ENCODE assay signal across 15 cellular contexts in the genomic region with DNA sequence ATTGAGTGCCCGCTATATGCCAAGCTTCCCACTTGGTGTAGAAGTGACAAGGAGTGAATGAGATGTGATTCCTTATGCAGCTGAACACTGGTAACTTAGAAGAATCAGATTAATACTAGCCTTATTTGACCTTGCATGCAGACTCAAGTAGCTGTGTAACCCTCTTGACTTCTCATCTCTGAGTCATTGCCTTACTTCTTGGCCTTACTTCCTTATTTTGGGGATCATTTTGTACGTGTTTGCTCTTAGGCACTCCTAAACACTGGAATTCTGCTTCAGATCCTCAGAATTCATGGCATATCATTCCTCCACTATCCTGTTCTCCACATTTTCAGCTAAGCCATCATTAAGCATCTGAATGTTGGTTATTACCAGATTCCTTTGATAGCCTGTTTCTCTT.
DNase-seq lines count a peak whose midpoint lies in the region; ATAC-seq and TF ChIP-seq lines count a peak whose summit lies in the region.
"Had no signal": no experiment of that assay in that cellular context is flagged by ENCODE, and none has a peak within 500 bp of the region (broad histone marks: within the 10 kb centered on the region; RNA-seq: fewer than 3 reads in every experiment).

No MANE protein-coding gene starts in this region.

- peaks cover 5% of the 10 kb centered on the region; the same call in 1 of the 2 replicates for H3K4me1 ChIP-seq in Panc1 (ENCODE audit: control insufficient read depth, insufficient read depth, low read length)
- peaks cover 4% of the 10 kb centered on the region for H3K4me1 ChIP-seq in fibroblast of lung (ENCODE audit: control insufficient read depth, extremely low read depth, insufficient read depth, low read length)
- H3K4me1 ChIP-seq in suprapubic skin: no peaks in the 10 kb centered on the region
- H3K4me1 ChIP-seq: adrenal gland, right atrium auricular region had no signal

- H3K36me3 ChIP-seq in Panc1 (ENCODE audit: control insufficient read depth, insufficient read depth, low read length): no peaks in the 10 kb centered on the region
- H3K36me3 ChIP-seq in fibroblast of lung (ENCODE audit: control insufficient read depth, insufficient read depth, low read length): no peaks in the 10 kb centered on the region
- H3K36me3 ChIP-seq in suprapubic skin: no peaks in the 10 kb centered on the region
- H3K36me3 ChIP-seq: adrenal gland, right atrium auricular region had no signal

- CTCF ChIA-PET in Panc1 (lab: Charles Lee): no interaction called here

- POLR2A ChIA-PET in Panc1 (lab: Charles Lee): no interaction called here

- ATAC-seq in GM18868 (IDR thresholded peaks at IDR 0.05; ENCODE audit: unreplicated experiment) (peak; percentile 70), Panc1 (no peak), GM18519 (IDR thresholded peaks at IDR 0.05; ENCODE audit: low FRiP score, unreplicated experiment) (no peak)

- no peak for TF ChIP-seq EP300 in suprapubic skin (IDR thresholded peaks at IDR 0.05)

- H2AFZ ChIP-seq in fibroblast of lung (ENCODE audit: low read length): peak overlapping the region; percentile 71

- TF ChIP-seq CTCF in AG09309 (IDR thresholded peaks at IDR 0.05; ENCODE audit: control insufficient read depth, insufficient read depth, low read depth, low read length, missing control alignments): no peak
- no peak for TF ChIP-seq CTCF in Panc1 (IDR thresholded peaks at IDR 0.05)
- TF ChIP-seq CTCF in fibroblast of lung (conservative IDR thresholded peaks at IDR 0.05 in 1 of 2, IDR thresholded peaks at IDR 0.05 in 1 of 2; ENCODE audit: low read depth in 1 of 2, low read length in 2 of 2): no peak
- TF ChIP-seq CTCF in suprapubic skin (IDR thresholded peaks at IDR 0.05): no peak

- no peaks in the 10 kb centered on the region for H4K20me1 ChIP-seq in fibroblast of lung (ENCODE audit: control insufficient read depth, extremely low read depth, insufficient read depth, low read length)

- 66% methylated on average over 2 of the region's 2 CpGs for WGBS in suprapubic skin

- H3K27ac ChIP-seq in Panc1 (ENCODE audit: low read length) (peak overlapping the region; percentile 45; the same call in 1 of the 2 replicates), fibroblast of lung (ENCODE audit: insufficient read depth, low read length) (no peak overlapping the region), suprapubic skin (no peak overlapping the region)
- H3K27ac ChIP-seq: adrenal gland, right atrium auricular region, SK-N-MC had no signal

- DNase-seq in AG09309 (ENCODE audit: low read depth) (peak; percentile 7), Panc1 (ENCODE audit: low read depth, low spot score) (no peak), fibroblast of lung (ENCODE audit: low read depth in 2 of 2) (peak; percentile 58 to 60), erythroblast (lab: John Stamatoyannopoulos, UW) (no peak), suprapubic skin (ENCODE audit: low spot score in 2 of 2) (no peak), NCI-H526 (lab: John Stamatoyannopoulos, UW) (no peak)
- DNase-seq: adrenal gland; cerebellar nuclear complex; endodermal cell; NCI-H1092 treated with DMSO at 0.1 percent for 48 hours; stimulated activated CD4-positive, alpha-beta T cell treated with anti-CD3 and anti-CD28 coated beads, Interleukin-1b, Interleukin-23, amount 100 ng/mL, for 48 hours had no signal

- in situ Hi-C loops in Panc1 (cut with HindIII; ENCODE audit: low pct_unique_long_range_greater_than_20kb, low sequenced_read_pairs): no loop called here

- intact Hi-C loops in Panc1 (cut with micrococcal nuclease; ENCODE audit: unreplicated experiment): no loop called here

- TF ChIP-seq POLR2A in erythroblast (IDR thresholded peaks at IDR 0.05; ENCODE audit: low read length) (no peak), suprapubic skin (IDR thresholded peaks at IDR 0.05) (no peak)

- no TSS peak for BruUV-seq in Panc1 (replicated peaks; lab: Mats Ljungman, UMichigan)

- no peak overlapping the region for H3K4me3 ChIP-seq in AG09309 (ENCODE audit: control insufficient read depth, low read depth, low read length)
- no peak overlapping the region for H3K4me3 ChIP-seq in Panc1 (ENCODE audit: low read depth in 2 of 2, low read length in 2 of 2)
- no peak overlapping the region for H3K4me3 ChIP-seq in fibroblast of lung (replicated peaks in 1 of 4; ENCODE audit: control extremely low read depth in 1 of 4, insufficient read depth in 1 of 4, low read depth in 3 of 4, low read length in 4 of 4)
- H3K4me3 ChIP-seq in suprapubic skin: no peak overlapping the region
- H3K4me3 ChIP-seq: adrenal gland, right atrium auricular region, SK-N-MC had no signal

- H3K27me3 ChIP-seq in Panc1 (ENCODE audit: control insufficient read depth, insufficient read depth, low read length) (no peaks in the 10 kb centered on the region), fibroblast of lung (ENCODE audit: control insufficient read depth, insufficient read depth, low read length) (no peaks in the 10 kb centered on the region), suprapubic skin (no peaks in the 10 kb centered on the region)
- H3K27me3 ChIP-seq: adrenal gland, right atrium auricular region had no signal

- no peaks in the 10 kb centered on the region for H3K79me2 ChIP-seq in fibroblast of lung (ENCODE audit: control insufficient read depth, insufficient read depth, low read length)

- H3K9ac ChIP-seq in fibroblast of lung (ENCODE audit: insufficient read depth, low read length): no peak overlapping the region

- H3K4me2 ChIP-seq in fibroblast of lung (ENCODE audit: extremely low read depth, insufficient read depth, low read length): peak overlapping the region; percentile 55

- H3K9me3 ChIP-seq in Panc1 (ENCODE audit: control insufficient read depth, insufficient read depth, low read depth, low read length) (peaks cover 5% of the 10 kb centered on the region; the same call in 1 of the 2 replicates), fibroblast of lung (ENCODE audit: control insufficient read depth, insufficient read depth, low read depth, low read length) (no peaks in the 10 kb centered on the region), suprapubic skin (no peaks in the 10 kb centered on the region)
- H3K9me3 ChIP-seq: adrenal gland, right atrium auricular region had no signal

Comparison
In these comparisons a context has a peak if more than half of its experiments do, and no peak if none do; other contexts are left out.
1. DNase-seq: peak in AG09309 (single experiment) and fibroblast of lung (2 of 2); none in Panc1 (single experiment), erythroblast (0 of 2), suprapubic skin (0 of 2) and NCI-H526 (0 of 2).